In the genomic region with DNA sequence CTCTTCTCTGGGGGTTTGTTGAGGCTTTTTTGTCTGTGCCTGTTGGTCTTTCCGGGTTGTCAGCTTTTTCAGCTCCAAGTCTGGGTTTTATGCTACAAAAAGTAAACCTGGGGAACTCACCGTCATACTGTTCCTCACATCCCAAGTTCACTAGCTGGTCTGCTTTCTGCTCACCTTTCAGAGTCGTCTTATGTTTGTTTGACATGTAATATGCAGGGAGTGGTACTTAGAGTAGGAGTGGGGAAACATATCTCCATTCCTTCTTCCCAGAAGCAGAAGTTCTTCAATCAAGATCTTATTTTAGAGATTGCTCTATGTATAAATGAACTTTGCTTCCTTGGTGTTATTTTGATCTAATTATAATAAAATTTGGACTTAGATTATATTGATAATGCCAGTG, we compare ENCODE assay signal across 22 cellular contexts. TPM values are rescaled to one million over a fixed set of nuclear protein-coding genes. Genes with fewer than 3 reads are reported as not detected.
A peak's percentile ranks its signal among the peaks of the same experiment; 100 is the strongest.
DNase-seq lines count a peak whose midpoint lies in the region; ATAC-seq and TF ChIP-seq lines count a peak whose summit lies in the region.
"Had no signal": no experiment of that assay in that cellular context is flagged by ENCODE, and none has a peak within 500 bp of the region (broad histone marks: within the 10 kb centered on the region; RNA-seq: fewer than 3 reads in every experiment).

No MANE protein-coding gene starts in this region.

- DNase-seq in T-helper 17 cell = no peak
- DNase-seq in left colon = no peak
- no peak for DNase-seq in mesenchymal stem cell
- no peak for DNase-seq in nephron progenitor cell
- no peak for DNase-seq in NCI-H1417 (lab: John Stamatoyannopoulos, UW)
- DNase-seq in NCI-H82 (lab: John Stamatoyannopoulos, UW) = no peak
- DNase-seq in DMS79 (lab: John Stamatoyannopoulos, UW) = no peak
- DNase-seq: 8988T; ACHN; BE2C; C1 segment of cervical spinal cord; CD4-positive, alpha-beta memory T cell; CD4-positive, CD25-positive, alpha-beta regulatory T cell; CD8-positive, alpha-beta memory T cell; COR-L47; DMS 273 treated with DMSO at 0.1 percent for 48 hours; DMS153; DMS79 treated with DMSO at 0.1 percent for 48 hours; GF-D8 had no signal

- no peak for TF ChIP-seq CTCF in nephron progenitor cell (IDR thresholded peaks at IDR 0.05)

- H3K36me3 Mint-ChIP-seq in T-helper 17 cell (ENCODE audit: low read depth) (peaks cover 8% of the 10 kb centered on the region), nephron progenitor cell (ENCODE audit: low read depth) (peaks cover 5% of the 10 kb centered on the region)

- no peak overlapping the region for H2BK5ac ChIP-seq in mesenchymal stem cell (ENCODE audit: low read depth, low read length, poor library complexity, severe bottlenecking)

- H3K9me3 ChIP-seq in T-helper 17 cell (ENCODE audit: control insufficient read depth, low read length, poor library complexity, severe bottlenecking) (no peaks in the 10 kb centered on the region), mesenchymal stem cell (ENCODE audit: control insufficient read depth, low read length) (no peaks in the 10 kb centered on the region)
- H3K9me3 ChIP-seq: BE2C, BLaER1 had no signal

- no peak overlapping the region for H3K4ac ChIP-seq in mesenchymal stem cell (ENCODE audit: low read depth in 1 of 2, low read length in 2 of 2)

- H3K4me3 ChIP-seq in mesenchymal stem cell (ENCODE audit: insufficient read depth in 1 of 2, low read depth in 1 of 2, low read length in 2 of 2) = no peak overlapping the region
- H3K4me3 ChIP-seq: BLaER1 had no signal

- no peak overlapping the region for H4K8ac ChIP-seq in mesenchymal stem cell (ENCODE audit: low read length)

- ATAC-seq in T-helper 17 cell = no peak
- ATAC-seq in left colon = peak; percentile 59
- ATAC-seq in HG03342 (IDR thresholded peaks at IDR 0.05; ENCODE audit: unreplicated experiment) = no peak

- no peak overlapping the region for H2BK15ac ChIP-seq in mesenchymal stem cell (ENCODE audit: low read depth, poor library complexity, severe bottlenecking)

- H3K18ac ChIP-seq in mesenchymal stem cell (ENCODE audit: low read depth in 1 of 2, low read length in 2 of 2) = no peak overlapping the region

- no peak overlapping the region for H2BK120ac ChIP-seq in mesenchymal stem cell (ENCODE audit: low read depth, low read length)

- no peak overlapping the region for H3K4me2 ChIP-seq in mesenchymal stem cell (ENCODE audit: low read length, poor library complexity, severe bottlenecking)

- no peaks in the 10 kb centered on the region for H3K4me1 ChIP-seq in mesenchymal stem cell (ENCODE audit: control insufficient read depth, insufficient read depth, low read depth, low read length)
- H3K4me1 ChIP-seq: BE2C had no signal

- H3K27ac Mint-ChIP-seq in T-helper 17 cell (peak overlapping the region; percentile 34), nephron progenitor cell (peak overlapping the region; percentile 15)

- no peak overlapping the region for H2BK12ac ChIP-seq in mesenchymal stem cell (ENCODE audit: low read length in 2 of 2)

- H2AK5ac ChIP-seq in mesenchymal stem cell (ENCODE audit: low read length, severe bottlenecking) = peak overlapping the region; percentile 20

- H3K9ac ChIP-seq in mesenchymal stem cell (ENCODE audit: low read length) = no peak overlapping the region
- H3K9ac ChIP-seq: BLaER1 had no signal

- H3K4me3 Mint-ChIP-seq in T-helper 17 cell (no peak overlapping the region), nephron progenitor cell (no peak overlapping the region)
- H3K4me3 Mint-ChIP-seq: CD14-positive monocyte; CD4-positive, CD25-positive, alpha-beta regulatory T cell; CD8-positive, alpha-beta memory T cell had no signal

- peaks cover 0 to 7% of the 10 kb centered on the region in 2 experiments for H3K36me3 ChIP-seq in mesenchymal stem cell (ENCODE audit: control insufficient read depth in 1 of 2, insufficient read depth in 2 of 2, low read depth in 1 of 2, low read length in 2 of 2)
- H3K36me3 ChIP-seq: BE2C had no signal

- no peak overlapping the region for H2AFZ ChIP-seq in mesenchymal stem cell (ENCODE audit: low read depth, low read length)

- no peak overlapping the region for H4K91ac ChIP-seq in mesenchymal stem cell (ENCODE audit: low read length)

- 100% methylated on average over 2 of the region's 3 CpGs for WGBS in mesenchymal stem cell

- peaks cover 12% of the 10 kb centered on the region for H3K79me1 ChIP-seq in mesenchymal stem cell (replicated peaks; ENCODE audit: low read length, poor library complexity, severe bottlenecking)

- H3K27me3 Mint-ChIP-seq in T-helper 17 cell (no peaks in the 10 kb centered on the region), nephron progenitor cell (ENCODE audit: low read depth, poor library complexity) (no peaks in the 10 kb centered on the region)
- H3K27me3 Mint-ChIP-seq: CD4-positive, alpha-beta memory T cell; CD4-positive, CD25-positive, alpha-beta regulatory T cell; CD8-positive, alpha-beta memory T cell had no signal

- H3K4me1 Mint-ChIP-seq in T-helper 17 cell (peaks cover 7% of the 10 kb centered on the region), nephron progenitor cell (peaks cover 3% of the 10 kb centered on the region)
- H3K4me1 Mint-ChIP-seq: CD14-positive monocyte had no signal

- no peak overlapping the region for H3K23ac ChIP-seq in mesenchymal stem cell (ENCODE audit: low read length in 2 of 2)

- no peak overlapping the region for H3K27ac ChIP-seq in mesenchymal stem cell (ENCODE audit: low read length, poor library complexity, severe bottlenecking)

- no peak overlapping the region for H3K14ac ChIP-seq in mesenchymal stem cell (ENCODE audit: low read length in 2 of 2)

- intact Hi-C loops in left colon (cut with DNase I, micrococcal nuclease) = no loop called here

- no peaks in the 10 kb centered on the region for H3K27me3 ChIP-seq in mesenchymal stem cell (ENCODE audit: control insufficient read depth in 1 of 2, insufficient read depth in 1 of 2, low read length in 2 of 2)
- H3K27me3 ChIP-seq: BE2C, BLaER1 had no signal

- no peaks in the 10 kb centered on the region for H3K9me3 Mint-ChIP-seq in nephron progenitor cell
- H3K9me3 Mint-ChIP-seq: CD14-positive monocyte; CD4-positive, alpha-beta memory T cell; CD8-positive, alpha-beta memory T cell had no signal

RNA-seq across cellular contexts. Expression of a gene that starts 41.7 kb away (rescaled TPM):
- total RNA-seq in T-helper 17 cell = 1 to 10 TPM; 5.7 to 8.3 TPM
- total RNA-seq in left colon = 10 to 100 TPM; 16.8 to 29.2 TPM
- polyA plus RNA-seq in mesenchymal stem cell (2013, experiment 1 of 2) = 16.2 TPM
- polyA plus RNA-seq in mesenchymal stem cell (2013, experiment 2 of 2) = 18.2 TPM

RNA-seq across cellular contexts. Expression of a gene that starts 42.0 kb away (rescaled TPM):
- total RNA-seq in T-helper 17 cell (10 to 100 TPM; 12.6 to 17.2 TPM), left colon (10 to 100 TPM; 16.2 to 18.6 TPM)
- 9.4 TPM for polyA plus RNA-seq in mesenchymal stem cell (2013, experiment 1 of 2)
- 9.3 TPM for polyA plus RNA-seq in mesenchymal stem cell (2013, experiment 2 of 2)
